Comparison of ENCODE assay signal across 26 cellular contexts in genomic region chr1:35439626-35440025, GRCh38.
DNase-seq lines count a peak whose midpoint lies in the region; ATAC-seq, FAIRE-seq and TF ChIP-seq lines count a peak whose summit lies in the region.
"Had no signal": no experiment of that assay in that cellular context is flagged by ENCODE, and none has a peak within 500 bp of the region (broad histone marks: within the 10 kb centered on the region; RNA-seq: fewer than 3 reads in every experiment).

No MANE protein-coding gene starts in this region.

- no peak for TF ChIP-seq CTCF in CD4-positive, alpha-beta T cell (IDR thresholded peaks at IDR 0.05)
- TF ChIP-seq CTCF in VCaP (conservative IDR thresholded peaks at IDR 0.05) (no peak), endothelial cell of umbilical vein (IDR thresholded peaks at IDR 0.05; ENCODE audit: extremely low read depth in 1 of 2, insufficient read depth in 1 of 2, low read depth in 1 of 2, low read length in 2 of 2) (no peak), neutrophil (IDR thresholded peaks at IDR 0.05) (no peak), SK-N-SH (IDR thresholded peaks at IDR 0.05) (no peak), RWPE1 (conservative IDR thresholded peaks at IDR 0.05; ENCODE audit: low read depth) (no peak)

- no peak for TF ChIP-seq RAD21 in SK-N-SH (IDR thresholded peaks at IDR 0.05; ENCODE audit: low read length)

- no peak for TF ChIP-seq EP300 in SK-N-SH (IDR thresholded peaks at IDR 0.05; ENCODE audit: borderline replicate concordance in 1 of 2, low read depth in 1 of 2, low read length in 1 of 2)

- no peak for ATAC-seq in CD4-positive, alpha-beta T cell (ENCODE audit: poor library complexity)
- ATAC-seq: A549, HCT116, HepG2, Right ventricle myocardium inferior had no signal

- H3K4me3 ChIP-seq in endothelial cell of umbilical vein (replicated peaks in 1 of 3; ENCODE audit: insufficient read depth in 1 of 3, low read depth in 1 of 3, low read length in 3 of 3) (no peak overlapping the region), neutrophil (ENCODE audit: low read depth in 1 of 2, low read length in 1 of 2) (no peak overlapping the region), SK-N-SH (ENCODE audit: low read depth in 2 of 2, low read length in 1 of 2) (no peak overlapping the region)
- H3K4me3 ChIP-seq: A549, SJSA1 had no signal

- H3K79me2 ChIP-seq in endothelial cell of umbilical vein (ENCODE audit: control insufficient read depth, insufficient read depth, low read length) (no peaks in the 10 kb centered on the region), SK-N-SH (ENCODE audit: insufficient read depth) (no peaks in the 10 kb centered on the region)

- peaks cover 27% of the 10 kb centered on the region for H3K4me1 Mint-ChIP-seq in CD4-positive, alpha-beta T cell (ENCODE audit: low read depth)

- H3K36me3 ChIP-seq in endothelial cell of umbilical vein (ENCODE audit: control insufficient read depth in 2 of 2, extremely low read depth in 1 of 2, insufficient read depth in 2 of 2, low read length in 2 of 2), result peaks cover 0 to 27% of the 10 kb centered on the region in 2 experiments
- H3K36me3 ChIP-seq in neutrophil, result peaks cover 85% of the 10 kb centered on the region
- peaks cover 20 to 82% of the 10 kb centered on the region in 2 experiments for H3K36me3 ChIP-seq in SK-N-SH (replicated peaks in 1 of 2; ENCODE audit: control insufficient read depth in 1 of 2, insufficient read depth in 2 of 2, low read length in 1 of 2)

- no peak for DNase-seq in CD4-positive, alpha-beta T cell
- DNase-seq in endothelial cell of umbilical vein (ENCODE audit: low read depth, low spot score) (no peak), SK-N-SH (no peak), HuH-7 (ENCODE audit: low spot score) (no peak), RWPE1 (ENCODE audit: low spot score) (no peak)
- no peak for DNase-seq in stimulated activated CD8-positive, alpha-beta memory T cell treated with anti-CD3 and anti-CD28 coated beads, Interleukin-4, amount 100 ng/mL, for 48 hours
- DNase-seq: EL, GF-D8, KBM-7, NCI-H1105, NCI-H146, NCI-H2029 treated with DMSO at 0.1 percent for 48 hours, NCI-H226, NCI-H524, NCI-H82 had no signal

- H2AFZ ChIP-seq in endothelial cell of umbilical vein (ENCODE audit: low read depth, low read length) (no peak overlapping the region), SK-N-SH (ENCODE audit: low read depth) (no peak overlapping the region)

- intact Hi-C loops in CD4-positive, alpha-beta T cell (cut with DNase I, micrococcal nuclease), result no loop called here
- intact Hi-C loops in endothelial cell of umbilical vein (cut with micrococcal nuclease), result no loop called here

- TF ChIP-seq POLR2A in endothelial cell of umbilical vein (IDR thresholded peaks at IDR 0.05; ENCODE audit: low read depth, low read length), result no peak

- H3K9me1 ChIP-seq in endothelial cell of umbilical vein (replicated peaks; ENCODE audit: control insufficient read depth, extremely low read depth, insufficient read depth, low read length), result no peaks in the 10 kb centered on the region

- dilution Hi-C loops in endothelial cell of umbilical vein (cut with MboI; ENCODE audit: extremely low pct_ligation_motif_present, low sequenced_read_pairs), result no loop called here

- H3K27me3 Mint-ChIP-seq in CD4-positive, alpha-beta T cell, result no peaks in the 10 kb centered on the region

- CTCF ChIA-PET in CD4-positive, alpha-beta T cell (lab: Charles Lee), result interaction anchor here (1.5 kb wide), 1 partner anchor 12 kb away, joined by 6 read pairs; no protein-coding TSS in a partner anchor
- CTCF ChIA-PET in endothelial cell of umbilical vein (lab: Charles Lee), result interaction anchor here (2.5 to 4.6 kb wide), 2 partner anchors 12 to 125 kb away, joined by 9 to 28 read pairs; no protein-coding TSS in a partner anchor
- CTCF ChIA-PET in SK-N-SH (lab: Yijun Ruan, JAX), result interaction anchor here (0.9 to 4.5 kb wide), 4 partner anchors 11 to 587 kb away, joined by 3 to 38 read pairs (median 6); no protein-coding TSS in a partner anchor
- CTCF ChIA-PET in RWPE1 (lab: Yijun Ruan, JAX), result interaction anchor here (0.6 kb wide), 1 partner anchor 169 kb away, joined by 3 read pairs; no protein-coding TSS in a partner anchor

- H3K36me3 Mint-ChIP-seq in CD4-positive, alpha-beta T cell (ENCODE audit: low read depth), result peaks cover 74% of the 10 kb centered on the region

- H4K20me1 ChIP-seq in endothelial cell of umbilical vein (replicated peaks; ENCODE audit: control insufficient read depth, extremely low read depth, insufficient read depth, low read length), result no peaks in the 10 kb centered on the region
- H4K20me1 ChIP-seq in SK-N-SH (ENCODE audit: insufficient read depth), result no peaks in the 10 kb centered on the region

- FAIRE-seq in endothelial cell of umbilical vein (lab: Jason Lieb, UNC), result peak; percentile 21
- FAIRE-seq: A549, D721Med, H1, HepG2, RCC 7860 had no signal

- H3K27ac ChIP-seq in CD4-positive, alpha-beta T cell (ENCODE audit: low read depth, low read length), result no peak overlapping the region
- peak overlapping the region; percentile 67 for H3K27ac ChIP-seq in VCaP
- no peak overlapping the region for H3K27ac ChIP-seq in endothelial cell of umbilical vein (ENCODE audit: insufficient read depth, low read depth, low read length)
- peak overlapping the region; percentile 9 for H3K27ac ChIP-seq in neutrophil
- H3K27ac ChIP-seq in SK-N-SH (ENCODE audit: low read depth in 2 of 2, low read length in 1 of 2), result no peak overlapping the region
- no peak overlapping the region for H3K27ac ChIP-seq in RWPE1
- H3K27ac ChIP-seq: A549, HL-60, SJSA1 had no signal

- H3K4me1 ChIP-seq in endothelial cell of umbilical vein (ENCODE audit: control insufficient read depth, extremely low read depth, insufficient read depth, low read length) (no peaks in the 10 kb centered on the region), neutrophil (ENCODE audit: control insufficient read depth in 1 of 2, insufficient read depth in 1 of 2, low read depth in 1 of 2, low read length in 1 of 2) (peaks cover 30 to 38% of the 10 kb centered on the region in 2 experiments), SK-N-SH (ENCODE audit: control insufficient read depth in 1 of 2, insufficient read depth in 2 of 2, low read depth in 1 of 2, low read length in 1 of 2) (no peaks in the 10 kb centered on the region)
- H3K4me1 ChIP-seq: A549, SJSA1 had no signal

- H3F3A ChIP-seq in SK-N-SH (replicated peaks; ENCODE audit: insufficient read depth), result no peaks in the 10 kb centered on the region

- POLR2A ChIA-PET in CD4-positive, alpha-beta T cell (lab: Charles Lee), result interaction anchor here (0.7 to 1.4 kb wide), 2 partner anchors 11 to 113 kb away, joined by 3 read pairs; no protein-coding TSS in a partner anchor
- POLR2A ChIA-PET in endothelial cell of umbilical vein (lab: Charles Lee) (no interaction called here), SK-N-SH (lab: Yijun Ruan, JAX) (interaction anchor here (1.4 kb wide), 1 partner anchor 13 kb away, joined by 5 read pairs; no protein-coding TSS in a partner anchor), RWPE1 (lab: Yijun Ruan, JAX; ENCODE audit: low non-redundant PET) (no interaction called here)

- H3K9me2 ChIP-seq in SK-N-SH, result no peaks in the 10 kb centered on the region

- H3K27ac Mint-ChIP-seq in CD4-positive, alpha-beta T cell, result peak overlapping the region; percentile 8

- no peak overlapping the region for H3K4me2 ChIP-seq in endothelial cell of umbilical vein (ENCODE audit: insufficient read depth, low read length)
- no peak overlapping the region for H3K4me2 ChIP-seq in SK-N-SH
- H3K4me2 ChIP-seq: A549 had no signal

- H3K9me3 Mint-ChIP-seq in CD4-positive, alpha-beta T cell, result no peaks in the 10 kb centered on the region

- 94% methylated on average over 1 of the region's 1 CpG for WGBS in SK-N-SH (ENCODE audit: low lambda C conversion rate)

- H3K9me3 ChIP-seq in CD4-positive, alpha-beta T cell (ENCODE audit: control insufficient read depth, low read length), result no peaks in the 10 kb centered on the region
- no peaks in the 10 kb centered on the region for H3K9me3 ChIP-seq in endothelial cell of umbilical vein (replicated peaks; ENCODE audit: control insufficient read depth, insufficient read depth, low read length)
- H3K9me3 ChIP-seq in neutrophil, result no peaks in the 10 kb centered on the region
- no peaks in the 10 kb centered on the region for H3K9me3 ChIP-seq in SK-N-SH
- H3K9me3 ChIP-seq: A549, SJSA1 had no signal

- no peaks in the 10 kb centered on the region for H3K27me3 ChIP-seq in CD4-positive, alpha-beta T cell (ENCODE audit: control insufficient read depth, insufficient read depth, low read length)
- H3K27me3 ChIP-seq in endothelial cell of umbilical vein (ENCODE audit: control insufficient read depth in 2 of 2, insufficient read depth in 2 of 2, low read length in 2 of 2), result no peaks in the 10 kb centered on the region
- no peaks in the 10 kb centered on the region for H3K27me3 ChIP-seq in neutrophil
- no peaks in the 10 kb centered on the region for H3K27me3 ChIP-seq in SK-N-SH (ENCODE audit: insufficient read depth)
- H3K27me3 ChIP-seq: SJSA1 had no signal

- no peak overlapping the region for H3K4me3 Mint-ChIP-seq in CD4-positive, alpha-beta T cell

- H3K9ac ChIP-seq in endothelial cell of umbilical vein (replicated peaks; ENCODE audit: extremely low read depth, insufficient read depth, low read length) (no peak overlapping the region), SK-N-SH (no peak overlapping the region)

- BruUV-seq in endothelial cell of umbilical vein (replicated peaks; lab: Mats Ljungman, UMichigan), result no TSS peak

TF ChIP-seq in endothelial cell of umbilical vein, 7 proteins besides CTCF, POLR2A, EP300 and RAD21 (continues in another document):
- no peak for TF ChIP-seq GATA2 (IDR thresholded peaks at IDR 0.05; ENCODE audit: insufficient read depth, insufficient read length, low read depth, low read length)
- TF ChIP-seq EZH2 (IDR thresholded peaks at IDR 0.05; ENCODE audit: borderline replicate concordance, low read depth, low read length, severe bottlenecking), result no peak
- TF ChIP-seq FOS (IDR thresholded peaks at IDR 0.05; ENCODE audit: borderline replicate concordance, insufficient read depth, low read length), result no peak
- TF ChIP-seq JUN (IDR thresholded peaks at IDR 0.05; ENCODE audit: borderline replicate concordance, insufficient read depth, insufficient read length, low read depth), result no peak

TF ChIP-seq in SK-N-SH, 30 proteins besides CTCF, POLR2A, EP300 and RAD21 (continues in another document):
- no peak for TF ChIP-seq NRF1 (IDR thresholded peaks at IDR 0.05; ENCODE audit: low read depth, low read length)
- no peak for TF ChIP-seq USF2 (IDR thresholded peaks at IDR 0.05; ENCODE audit: borderline replicate concordance, low read depth, low read length)
- no peak for TF ChIP-seq TAF1 (IDR thresholded peaks at IDR 0.05; ENCODE audit: borderline replicate concordance, low read depth, low read length)
- no peak for TF ChIP-seq YY1 (IDR thresholded peaks at IDR 0.05; ENCODE audit: low read depth)
- no peak for TF ChIP-seq NFIC (IDR thresholded peaks at IDR 0.05; ENCODE audit: borderline replicate concordance)

Comparison
In these comparisons a context has a peak if more than half of its experiments do, and no peak if none do; other contexts are left out.
1. H3K27ac ChIP-seq: peak in VCaP (single experiment) and neutrophil (single experiment); none in CD4-positive, alpha-beta T cell (single experiment), endothelial cell of umbilical vein (single experiment), SK-N-SH (0 of 2) and RWPE1 (single experiment).
2. POLR2A ChIA-PET loops: an anchor here in CD4-positive, alpha-beta T cell (0.7 to 1.4 kb wide) and SK-N-SH (1.4 kb wide); none called in endothelial cell of umbilical vein and RWPE1.